In the genomic region with DNA sequence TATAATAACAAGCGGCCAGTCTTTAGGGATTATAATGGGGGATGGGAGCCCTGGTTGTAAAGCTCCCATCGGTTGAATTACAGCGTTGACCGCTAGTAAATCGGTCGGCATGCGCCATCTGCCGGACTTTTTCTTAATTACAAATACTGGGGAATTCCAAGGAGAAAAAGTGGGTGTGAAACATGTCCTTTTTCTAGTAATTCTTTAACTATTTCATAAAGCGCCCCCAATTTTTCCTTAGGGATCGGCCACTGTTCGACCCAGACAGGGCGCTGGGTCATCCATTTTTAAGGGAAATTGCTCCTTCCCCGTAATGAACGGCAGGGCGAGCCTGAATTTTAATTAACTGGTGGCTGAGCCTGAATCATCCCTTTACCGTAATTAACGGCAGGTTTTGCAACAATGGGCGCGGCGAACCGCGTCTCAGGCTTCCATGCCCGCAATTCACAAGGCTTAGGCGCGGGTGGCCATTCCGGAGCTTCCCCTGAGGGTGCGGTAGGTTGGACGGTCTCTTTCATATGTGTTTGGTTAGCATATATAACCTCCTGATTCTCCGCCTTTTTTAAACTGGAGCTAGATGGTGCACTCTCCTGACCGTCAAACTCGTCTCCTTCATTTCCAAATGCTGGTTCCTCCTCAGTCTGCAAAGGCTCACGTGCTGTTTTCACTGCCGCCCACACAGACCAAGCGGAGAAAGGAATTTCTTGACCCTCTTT, we compare ENCODE assay signal across 1 cellular context.
A peak's percentile ranks its signal among the peaks of the same experiment; 100 is the strongest.
TF ChIP-seq lines count a peak whose summit lies in the region.

No MANE protein-coding gene starts in this region.

TF ChIP-seq in K562, 482 proteins besides CTCF, POLR2A, EP300 and RAD21 (continued from another document):
- TF ChIP-seq, protein P1, sequence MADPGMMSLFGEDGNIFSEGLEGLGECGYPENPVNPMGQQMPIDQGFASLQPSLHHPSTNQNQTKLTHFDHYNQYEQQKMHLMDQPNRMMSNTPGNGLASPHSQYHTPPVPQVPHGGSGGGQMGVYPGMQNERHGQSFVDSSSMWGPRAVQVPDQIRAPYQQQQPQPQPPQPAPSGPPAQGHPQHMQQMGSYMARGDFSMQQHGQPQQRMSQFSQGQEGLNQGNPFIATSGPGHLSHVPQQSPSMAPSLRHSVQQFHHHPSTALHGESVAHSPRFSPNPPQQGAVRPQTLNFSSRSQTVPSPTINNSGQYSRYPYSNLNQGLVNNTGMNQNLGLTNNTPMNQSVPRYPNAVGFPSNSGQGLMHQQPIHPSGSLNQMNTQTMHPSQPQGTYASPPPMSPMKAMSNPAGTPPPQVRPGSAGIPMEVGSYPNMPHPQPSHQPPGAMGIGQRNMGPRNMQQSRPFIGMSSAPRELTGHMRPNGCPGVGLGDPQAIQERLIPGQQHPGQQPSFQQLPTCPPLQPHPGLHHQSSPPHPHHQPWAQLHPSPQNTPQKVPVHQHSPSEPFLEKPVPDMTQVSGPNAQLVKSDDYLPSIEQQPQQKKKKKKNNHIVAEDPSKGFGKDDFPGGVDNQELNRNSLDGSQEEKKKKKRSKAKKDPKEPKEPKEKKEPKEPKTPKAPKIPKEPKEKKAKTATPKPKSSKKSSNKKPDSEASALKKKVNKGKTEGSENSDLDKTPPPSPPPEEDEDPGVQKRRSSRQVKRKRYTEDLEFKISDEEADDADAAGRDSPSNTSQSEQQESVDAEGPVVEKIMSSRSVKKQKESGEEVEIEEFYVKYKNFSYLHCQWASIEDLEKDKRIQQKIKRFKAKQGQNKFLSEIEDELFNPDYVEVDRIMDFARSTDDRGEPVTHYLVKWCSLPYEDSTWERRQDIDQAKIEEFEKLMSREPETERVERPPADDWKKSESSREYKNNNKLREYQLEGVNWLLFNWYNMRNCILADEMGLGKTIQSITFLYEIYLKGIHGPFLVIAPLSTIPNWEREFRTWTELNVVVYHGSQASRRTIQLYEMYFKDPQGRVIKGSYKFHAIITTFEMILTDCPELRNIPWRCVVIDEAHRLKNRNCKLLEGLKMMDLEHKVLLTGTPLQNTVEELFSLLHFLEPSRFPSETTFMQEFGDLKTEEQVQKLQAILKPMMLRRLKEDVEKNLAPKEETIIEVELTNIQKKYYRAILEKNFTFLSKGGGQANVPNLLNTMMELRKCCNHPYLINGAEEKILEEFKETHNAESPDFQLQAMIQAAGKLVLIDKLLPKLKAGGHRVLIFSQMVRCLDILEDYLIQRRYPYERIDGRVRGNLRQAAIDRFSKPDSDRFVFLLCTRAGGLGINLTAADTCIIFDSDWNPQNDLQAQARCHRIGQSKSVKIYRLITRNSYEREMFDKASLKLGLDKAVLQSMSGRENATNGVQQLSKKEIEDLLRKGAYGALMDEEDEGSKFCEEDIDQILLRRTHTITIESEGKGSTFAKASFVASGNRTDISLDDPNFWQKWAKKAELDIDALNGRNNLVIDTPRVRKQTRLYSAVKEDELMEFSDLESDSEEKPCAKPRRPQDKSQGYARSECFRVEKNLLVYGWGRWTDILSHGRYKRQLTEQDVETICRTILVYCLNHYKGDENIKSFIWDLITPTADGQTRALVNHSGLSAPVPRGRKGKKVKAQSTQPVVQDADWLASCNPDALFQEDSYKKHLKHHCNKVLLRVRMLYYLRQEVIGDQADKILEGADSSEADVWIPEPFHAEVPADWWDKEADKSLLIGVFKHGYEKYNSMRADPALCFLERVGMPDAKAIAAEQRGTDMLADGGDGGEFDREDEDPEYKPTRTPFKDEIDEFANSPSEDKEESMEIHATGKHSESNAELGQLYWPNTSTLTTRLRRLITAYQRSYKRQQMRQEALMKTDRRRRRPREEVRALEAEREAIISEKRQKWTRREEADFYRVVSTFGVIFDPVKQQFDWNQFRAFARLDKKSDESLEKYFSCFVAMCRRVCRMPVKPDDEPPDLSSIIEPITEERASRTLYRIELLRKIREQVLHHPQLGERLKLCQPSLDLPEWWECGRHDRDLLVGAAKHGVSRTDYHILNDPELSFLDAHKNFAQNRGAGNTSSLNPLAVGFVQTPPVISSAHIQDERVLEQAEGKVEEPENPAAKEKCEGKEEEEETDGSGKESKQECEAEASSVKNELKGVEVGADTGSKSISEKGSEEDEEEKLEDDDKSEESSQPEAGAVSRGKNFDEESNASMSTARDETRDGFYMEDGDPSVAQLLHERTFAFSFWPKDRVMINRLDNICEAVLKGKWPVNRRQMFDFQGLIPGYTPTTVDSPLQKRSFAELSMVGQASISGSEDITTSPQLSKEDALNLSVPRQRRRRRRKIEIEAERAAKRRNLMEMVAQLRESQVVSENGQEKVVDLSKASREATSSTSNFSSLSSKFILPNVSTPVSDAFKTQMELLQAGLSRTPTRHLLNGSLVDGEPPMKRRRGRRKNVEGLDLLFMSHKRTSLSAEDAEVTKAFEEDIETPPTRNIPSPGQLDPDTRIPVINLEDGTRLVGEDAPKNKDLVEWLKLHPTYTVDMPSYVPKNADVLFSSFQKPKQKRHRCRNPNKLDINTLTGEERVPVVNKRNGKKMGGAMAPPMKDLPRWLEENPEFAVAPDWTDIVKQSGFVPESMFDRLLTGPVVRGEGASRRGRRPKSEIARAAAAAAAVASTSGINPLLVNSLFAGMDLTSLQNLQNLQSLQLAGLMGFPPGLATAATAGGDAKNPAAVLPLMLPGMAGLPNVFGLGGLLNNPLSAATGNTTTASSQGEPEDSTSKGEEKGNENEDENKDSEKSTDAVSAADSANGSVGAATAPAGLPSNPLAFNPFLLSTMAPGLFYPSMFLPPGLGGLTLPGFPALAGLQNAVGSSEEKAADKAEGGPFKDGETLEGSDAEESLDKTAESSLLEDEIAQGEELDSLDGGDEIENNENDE (IDR thresholded peaks at IDR 0.05; ENCODE audit: low read depth, low read length) = peak; percentile 86
- 0 out of 2 replicates have a peak, but pooled peaks have one; percentile 22 for TF ChIP-seq ARID3A (IDR thresholded peaks at IDR 0.05; ENCODE audit: borderline replicate concordance, low read depth, low read length)
- no peak for TF ChIP-seq ESRRB (CRISPR knock-in tag; IDR thresholded peaks at IDR 0.05; ENCODE audit: borderline replicate concordance)
- TF ChIP-seq, protein P2, sequence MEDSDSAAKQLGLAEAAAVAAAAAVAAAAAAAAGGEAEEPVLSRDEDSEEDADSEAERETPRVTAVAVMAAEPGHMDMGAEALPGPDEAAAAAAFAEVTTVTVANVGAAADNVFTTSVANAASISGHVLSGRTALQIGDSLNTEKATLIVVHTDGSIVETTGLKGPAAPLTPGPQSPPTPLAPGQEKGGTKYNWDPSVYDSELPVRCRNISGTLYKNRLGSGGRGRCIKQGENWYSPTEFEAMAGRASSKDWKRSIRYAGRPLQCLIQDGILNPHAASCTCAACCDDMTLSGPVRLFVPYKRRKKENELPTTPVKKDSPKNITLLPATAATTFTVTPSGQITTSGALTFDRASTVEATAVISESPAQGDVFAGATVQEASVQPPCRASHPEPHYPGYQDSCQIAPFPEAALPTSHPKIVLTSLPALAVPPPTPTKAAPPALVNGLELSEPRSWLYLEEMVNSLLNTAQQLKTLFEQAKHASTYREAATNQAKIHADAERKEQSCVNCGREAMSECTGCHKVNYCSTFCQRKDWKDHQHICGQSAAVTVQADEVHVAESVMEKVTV (CRISPR knock-in tag; IDR thresholded peaks at IDR 0.05) = peak; percentile 48
- peak; percentile 69 for TF ChIP-seq SMC3 (conservative IDR thresholded peaks at IDR 0.05; ENCODE audit: insufficient read depth, low read depth, low read length)
- no peak for TF ChIP-seq ZNF134 (CRISPR knock-in tag; conservative IDR thresholded peaks at IDR 0.05)
- TF ChIP-seq JUNB (CRISPR knock-in tag; conservative IDR thresholded peaks at IDR 0.05) = no peak
- no peak for TF ChIP-seq TRIM28 (IDR thresholded peaks at IDR 0.05)
- TF ChIP-seq, protein P3, sequence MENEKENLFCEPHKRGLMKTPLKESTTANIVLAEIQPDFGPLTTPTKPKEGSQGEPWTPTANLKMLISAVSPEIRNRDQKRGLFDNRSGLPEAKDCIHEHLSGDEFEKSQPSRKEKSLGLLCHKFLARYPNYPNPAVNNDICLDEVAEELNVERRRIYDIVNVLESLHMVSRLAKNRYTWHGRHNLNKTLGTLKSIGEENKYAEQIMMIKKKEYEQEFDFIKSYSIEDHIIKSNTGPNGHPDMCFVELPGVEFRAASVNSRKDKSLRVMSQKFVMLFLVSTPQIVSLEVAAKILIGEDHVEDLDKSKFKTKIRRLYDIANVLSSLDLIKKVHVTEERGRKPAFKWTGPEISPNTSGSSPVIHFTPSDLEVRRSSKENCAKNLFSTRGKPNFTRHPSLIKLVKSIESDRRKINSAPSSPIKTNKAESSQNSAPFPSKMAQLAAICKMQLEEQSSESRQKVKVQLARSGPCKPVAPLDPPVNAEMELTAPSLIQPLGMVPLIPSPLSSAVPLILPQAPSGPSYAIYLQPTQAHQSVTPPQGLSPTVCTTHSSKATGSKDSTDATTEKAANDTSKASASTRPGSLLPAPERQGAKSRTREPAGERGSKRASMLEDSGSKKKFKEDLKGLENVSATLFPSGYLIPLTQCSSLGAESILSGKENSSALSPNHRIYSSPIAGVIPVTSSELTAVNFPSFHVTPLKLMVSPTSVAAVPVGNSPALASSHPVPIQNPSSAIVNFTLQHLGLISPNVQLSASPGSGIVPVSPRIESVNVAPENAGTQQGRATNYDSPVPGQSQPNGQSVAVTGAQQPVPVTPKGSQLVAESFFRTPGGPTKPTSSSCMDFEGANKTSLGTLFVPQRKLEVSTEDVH (IDR thresholded peaks at IDR 0.05; ENCODE audit: low read depth, partially characterized antibody) = no peak
- no peak for TF ChIP-seq ZNF253 (CRISPR knock-in tag; conservative IDR thresholded peaks at IDR 0.05)
- no peak for TF ChIP-seq ZNF77 (CRISPR knock-in tag; IDR thresholded peaks at IDR 0.05)
- no peak for TF ChIP-seq HDGF (IDR thresholded peaks at IDR 0.05)
- peak; percentile 59 for TF ChIP-seq CEBPB (tag; IDR thresholded peaks at IDR 0.05)
- no peak for TF ChIP-seq RUNX1 (IDR thresholded peaks at IDR 0.05; ENCODE audit: low read depth)
- no peak for TF ChIP-seq RFX1 (IDR thresholded peaks at IDR 0.05)
- TF ChIP-seq, protein P4, sequence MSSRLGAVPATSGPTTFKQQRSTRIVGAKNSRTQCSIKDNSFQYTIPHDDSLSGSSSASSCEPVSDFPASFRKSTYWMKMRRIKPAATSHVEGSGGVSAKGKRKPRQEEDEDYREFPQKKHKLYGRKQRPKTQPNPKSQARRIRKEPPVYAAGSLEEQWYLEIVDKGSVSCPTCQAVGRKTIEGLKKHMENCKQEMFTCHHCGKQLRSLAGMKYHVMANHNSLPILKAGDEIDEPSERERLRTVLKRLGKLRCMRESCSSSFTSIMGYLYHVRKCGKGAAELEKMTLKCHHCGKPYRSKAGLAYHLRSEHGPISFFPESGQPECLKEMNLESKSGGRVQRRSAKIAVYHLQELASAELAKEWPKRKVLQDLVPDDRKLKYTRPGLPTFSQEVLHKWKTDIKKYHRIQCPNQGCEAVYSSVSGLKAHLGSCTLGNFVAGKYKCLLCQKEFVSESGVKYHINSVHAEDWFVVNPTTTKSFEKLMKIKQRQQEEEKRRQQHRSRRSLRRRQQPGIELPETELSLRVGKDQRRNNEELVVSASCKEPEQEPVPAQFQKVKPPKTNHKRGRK (tag; IDR thresholded peaks at IDR 0.05) = no peak
- no peak for TF ChIP-seq ELF4 (CRISPR knock-in tag; IDR thresholded peaks at IDR 0.05)
- TF ChIP-seq NUFIP1 (IDR thresholded peaks at IDR 0.05; ENCODE audit: partially characterized antibody) = no peak
- TF ChIP-seq ZNF143 (CRISPR knock-in tag; IDR thresholded peaks at IDR 0.05) = no peak
- TF ChIP-seq, protein P5, sequence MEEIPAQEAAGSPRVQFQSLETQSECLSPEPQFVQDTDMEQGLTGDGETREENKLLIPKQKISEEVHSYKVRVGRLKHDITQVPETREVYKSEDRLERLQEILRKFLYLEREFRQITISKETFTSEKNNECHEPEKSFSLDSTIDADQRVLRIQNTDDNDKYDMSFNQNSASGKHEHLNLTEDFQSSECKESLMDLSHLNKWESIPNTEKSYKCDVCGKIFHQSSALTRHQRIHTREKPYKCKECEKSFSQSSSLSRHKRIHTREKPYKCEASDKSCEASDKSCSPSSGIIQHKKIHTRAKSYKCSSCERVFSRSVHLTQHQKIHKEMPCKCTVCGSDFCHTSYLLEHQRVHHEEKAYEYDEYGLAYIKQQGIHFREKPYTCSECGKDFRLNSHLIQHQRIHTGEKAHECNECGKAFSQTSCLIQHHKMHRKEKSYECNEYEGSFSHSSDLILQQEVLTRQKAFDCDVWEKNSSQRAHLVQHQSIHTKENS (CRISPR knock-in tag; IDR thresholded peaks at IDR 0.05) = no peak
- TF ChIP-seq, protein P6, sequence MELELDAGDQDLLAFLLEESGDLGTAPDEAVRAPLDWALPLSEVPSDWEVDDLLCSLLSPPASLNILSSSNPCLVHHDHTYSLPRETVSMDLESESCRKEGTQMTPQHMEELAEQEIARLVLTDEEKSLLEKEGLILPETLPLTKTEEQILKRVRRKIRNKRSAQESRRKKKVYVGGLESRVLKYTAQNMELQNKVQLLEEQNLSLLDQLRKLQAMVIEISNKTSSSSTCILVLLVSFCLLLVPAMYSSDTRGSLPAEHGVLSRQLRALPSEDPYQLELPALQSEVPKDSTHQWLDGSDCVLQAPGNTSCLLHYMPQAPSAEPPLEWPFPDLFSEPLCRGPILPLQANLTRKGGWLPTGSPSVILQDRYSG (tag; conservative IDR thresholded peaks at IDR 0.05; ENCODE audit: low read depth) = no peak
